In genomic region chr16:87407511-87408112, GRCh38 we compare ENCODE assay signal across 10 cellular contexts. TPM values are rescaled to one million over a fixed set of nuclear protein-coding genes. Genes with fewer than 3 reads are reported as not detected.
DNase-seq lines count a peak whose midpoint lies in the region; ATAC-seq and TF ChIP-seq lines count a peak whose summit lies in the region.
"Had no signal": no experiment of that assay in that cellular context is flagged by ENCODE, and none has a peak within 500 bp of the region (broad histone marks: within the 10 kb centered on the region; RNA-seq: fewer than 3 reads in every experiment).

No MANE protein-coding gene starts in this region.

- no peaks in the 10 kb centered on the region for H3K27me3 ChIP-seq in CD4-positive, alpha-beta T cell (ENCODE audit: control insufficient read depth, insufficient read depth, low read length)

- no TSS peak for BruUV-seq in MCF 10A (replicated peaks; lab: Mats Ljungman, UMichigan)

- H3K27me3 Mint-ChIP-seq in CD4-positive, alpha-beta T cell: no peaks in the 10 kb centered on the region
- H3K27me3 Mint-ChIP-seq in MCF 10A (ENCODE audit: insufficient read depth, unreplicated experiment): no peaks in the 10 kb centered on the region

- H3K9me3 ChIP-seq in CD4-positive, alpha-beta T cell (ENCODE audit: control insufficient read depth, low read length): no peaks in the 10 kb centered on the region
- H3K9me3 ChIP-seq in mucosa of descending colon: no peaks in the 10 kb centered on the region

- TF ChIP-seq POLR2A in erythroblast (IDR thresholded peaks at IDR 0.05; ENCODE audit: low read length): no peak

- no peaks in the 10 kb centered on the region for H3K9me3 Mint-ChIP-seq in CD4-positive, alpha-beta T cell
- no peaks in the 10 kb centered on the region for H3K9me3 Mint-ChIP-seq in MCF 10A (ENCODE audit: unreplicated experiment)

- intact Hi-C loops in CD4-positive, alpha-beta T cell (cut with DNase I, micrococcal nuclease): no loop called here
- intact Hi-C loops in MCF 10A (cut with micrococcal nuclease) (loop anchor here (10.0 kb wide), 1 partner anchor 843 kb away; the partner anchor contains the start of gene FOXC2), mucosa of descending colon (cut with DNase I, micrococcal nuclease) (no loop called here)

- H3K27ac Mint-ChIP-seq in CD4-positive, alpha-beta T cell: peak overlapping the region; percentile 58
- peak overlapping the region; percentile 43 for H3K27ac Mint-ChIP-seq in MCF 10A (ENCODE audit: low read depth, unreplicated experiment)

- no peak overlapping the region for H3K4me3 Mint-ChIP-seq in CD4-positive, alpha-beta T cell
- no peak overlapping the region for H3K4me3 Mint-ChIP-seq in MCF 10A (ENCODE audit: unreplicated experiment)

- H3K4me1 Mint-ChIP-seq in CD4-positive, alpha-beta T cell (ENCODE audit: low read depth): no peaks in the 10 kb centered on the region
- H3K4me1 Mint-ChIP-seq in MCF 10A (ENCODE audit: insufficient read depth, unreplicated experiment): peaks cover 14% of the 10 kb centered on the region

- POLR2A ChIA-PET in CD4-positive, alpha-beta T cell (lab: Charles Lee): interaction anchor here (0.6 kb wide), 1 partner anchor 17 kb away, joined by 3 read pairs; no protein-coding TSS in a partner anchor
- POLR2A ChIA-PET in MCF 10A (lab: Yijun Ruan, JAX): interaction anchor here (0.7 to 2.2 kb wide), 8 partner anchors 9 to 229 kb away, joined by 3 to 11 read pairs (median 4); partner anchors contain the start of gene C16orf95

- H3K36me3 Mint-ChIP-seq in CD4-positive, alpha-beta T cell (ENCODE audit: low read depth): peaks cover 71% of the 10 kb centered on the region
- peaks cover 87% of the 10 kb centered on the region for H3K36me3 Mint-ChIP-seq in MCF 10A (ENCODE audit: insufficient read depth, unreplicated experiment)

- CTCF ChIA-PET in CD4-positive, alpha-beta T cell (lab: Charles Lee): interaction anchor here (0.5 to 0.7 kb wide), 2 partner anchors 9 to 10 kb away, joined by 3 read pairs; no protein-coding TSS in a partner anchor
- CTCF ChIA-PET in MCF 10A (lab: Yijun Ruan, JAX): interaction anchor here (0.5 to 1.3 kb wide), 6 partner anchors 9 to 843 kb away, joined by 3 to 9 read pairs (median 4); no protein-coding TSS in a partner anchor

- peak in 2 of 10 experiments; percentile 18 to 22 for DNase-seq in CD4-positive, alpha-beta T cell
- DNase-seq in M059J (ENCODE audit: low read depth) (peak; percentile 57), MCF 10A (ENCODE audit: unreplicated experiment) (peak; percentile 94), mucosa of descending colon (peak in 1 of 3 donors; percentile 43), erythroblast (lab: John Stamatoyannopoulos, UW) (no peak), NAMALWA (ENCODE audit: low spot score) (no peak)
- DNase-seq in activated T-cell treated with anti-CD3 and anti-CD28 coated beads, Interleukin-2, amount 50 U/mL, for 1 hour: no peak
- DNase-seq: DND-41 had no signal

- H3K4me1 ChIP-seq in mucosa of descending colon (ENCODE audit: low read depth): no peaks in the 10 kb centered on the region

- H3K4me3 ChIP-seq in mucosa of descending colon: no peak overlapping the region
- H3K4me3 ChIP-seq: SK-N-MC had no signal

- no peak for TF ChIP-seq CTCF in CD4-positive, alpha-beta T cell (IDR thresholded peaks at IDR 0.05)
- TF ChIP-seq CTCF in MCF 10A (IDR thresholded peaks at IDR 0.05; ENCODE audit: unreplicated experiment) (no peak), mucosa of descending colon (IDR thresholded peaks at IDR 0.05) (no peak)

- H3K27ac ChIP-seq in CD4-positive, alpha-beta T cell (ENCODE audit: low read depth, low read length): no peak overlapping the region
- H3K27ac ChIP-seq: SK-N-MC had no signal

- peak; percentile 54 for ATAC-seq in CD4-positive, alpha-beta T cell (ENCODE audit: poor library complexity)
- peak; percentile 66 for ATAC-seq in mucosa of descending colon
- ATAC-seq in HG02763 (IDR thresholded peaks at IDR 0.05; ENCODE audit: unreplicated experiment): no peak

- H3K36me3 ChIP-seq in mucosa of descending colon (ENCODE audit: low read depth): peaks cover 8% of the 10 kb centered on the region

RNA-seq across cellular contexts. Expression of gene MAP1LC3B, which starts 15.5 kb away (rescaled TPM):
- 10 to 100 TPM; 92.4 to 96.6 TPM for total RNA-seq in CD4-positive, alpha-beta T cell
- total RNA-seq in M059J (2014; rRNA removed; shearing (Covaris generic)): 26.0 and 54.2 TPM in 2 replicates
- total RNA-seq in MCF 10A (2022) (271 and 348 TPM in 2 replicates), mucosa of descending colon (10 to 100 TPM; 66.5 to 82.9 (median 67.3) TPM)

RNA-seq across cellular contexts. Expression of gene FBXO31, which starts 24.0 kb away (rescaled TPM):
- 10 to 100 TPM; 35.7 to 38.9 TPM for total RNA-seq in CD4-positive, alpha-beta T cell
- total RNA-seq in M059J (2014; rRNA removed; shearing (Covaris generic)): 9.7 and 14.4 TPM in 2 replicates
- 43.2 and 53.9 TPM in 2 replicates for total RNA-seq in MCF 10A (2022)
- 100 to 1,000 TPM in 1 of 3 donors, 10 to 100 TPM in 2; 54.2 to 104 (median 63.9) TPM for total RNA-seq in mucosa of descending colon

Comparison
In these comparisons a context has a peak if more than half of its experiments do, and no peak if none do; other contexts are left out.
1. DNase-seq: peak in M059J (single experiment) and MCF 10A (single experiment); none in erythroblast (0 of 2), NAMALWA (single experiment) and activated T-cell treated with anti-CD3 and anti-CD28 coated beads, Interleukin-2, amount 50 U/mL, for 1 hour (single experiment).